ENCODE assay signal across 8 cellular contexts in the genomic region with DNA sequence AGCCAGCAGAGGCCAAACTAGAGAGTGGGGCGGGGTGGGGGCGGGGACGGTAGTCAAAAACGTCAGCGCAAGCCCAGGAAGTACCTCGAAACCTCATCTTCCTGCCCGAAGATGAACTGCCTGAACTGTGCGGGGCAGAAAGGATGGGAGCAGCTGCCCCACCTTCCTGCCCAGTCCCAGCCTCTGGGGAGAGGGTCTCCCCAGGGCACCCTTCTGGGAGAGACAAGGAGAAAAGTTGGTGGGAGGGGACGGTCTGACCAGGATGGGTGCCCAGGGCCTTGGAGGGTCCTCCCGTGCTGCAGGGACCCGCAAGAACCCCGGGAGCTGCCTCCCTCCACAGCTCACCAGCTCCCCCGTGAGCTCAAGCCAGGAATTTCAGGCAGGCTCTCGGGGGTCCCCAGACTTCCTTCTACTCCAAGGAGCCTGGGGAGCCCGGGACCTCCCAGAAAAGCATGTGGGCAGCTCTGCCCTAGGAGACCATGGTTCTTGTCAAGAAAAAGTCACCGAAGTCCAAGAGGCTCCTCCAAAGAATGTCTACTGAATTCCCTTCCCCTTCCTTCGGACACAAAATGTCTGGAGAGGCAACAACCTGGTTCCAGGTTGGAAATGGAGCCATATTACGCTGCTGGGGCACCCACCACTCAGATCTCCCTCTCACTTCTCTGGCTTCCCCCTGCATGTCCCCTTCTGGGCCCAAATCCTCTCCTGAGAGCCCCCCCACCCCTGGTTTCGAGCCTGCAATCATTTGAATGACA. TPM values are rescaled to one million over a fixed set of nuclear protein-coding genes. Genes with fewer than 3 reads are reported as not detected.
A peak's percentile ranks its signal among the peaks of the same experiment; 100 is the strongest.
DNase-seq lines count a peak whose midpoint lies in the region; ATAC-seq and TF ChIP-seq lines count a peak whose summit lies in the region.

No MANE protein-coding gene starts in this region.

- no peaks in the 10 kb centered on the region for H3K36me3 ChIP-seq in NT2/D1 (ENCODE audit: insufficient read depth, insufficient read length, low read length)
- no peaks in the 10 kb centered on the region for H3K36me3 ChIP-seq in gastroesophageal sphincter
- no peaks in the 10 kb centered on the region for H3K36me3 ChIP-seq in rectal smooth muscle tissue (ENCODE audit: control insufficient read depth, insufficient read depth, low read length)

- peaks cover 37% of the 10 kb centered on the region for H3K4me1 Mint-ChIP-seq in activated T-cell treated with anti-CD3 and anti-CD28 coated beads, Interleukin-2, amount 50 U/mL, for 4 hours (ENCODE audit: low read depth)

- 25 to 30% methylated on average over 8 of the region's 19 CpGs for WGBS in gastroesophageal sphincter (ENCODE audit: low coverage in 1 of 2), 2 donors

- TF ChIP-seq EP300 in gastroesophageal sphincter (IDR thresholded peaks at IDR 0.05), result no peak

- no peak for TF ChIP-seq POLR2A in gastroesophageal sphincter (IDR thresholded peaks at IDR 0.05)

- no peaks in the 10 kb centered on the region for H3K9me3 ChIP-seq in NT2/D1 (ENCODE audit: insufficient read depth, low read length)
- H3K9me3 ChIP-seq in gastroesophageal sphincter, result no peaks in the 10 kb centered on the region

- TF ChIP-seq CTCF in gastroesophageal sphincter (IDR thresholded peaks at IDR 0.05), result peak in 3 of 4 experiments; percentile 59 to 86 (median 71)

- H3K4me1 ChIP-seq in NT2/D1 (ENCODE audit: insufficient read depth, insufficient read length) (no peaks in the 10 kb centered on the region), gastroesophageal sphincter (peaks cover 0 to 20% (median 6%) of the 10 kb centered on the region in 3 donors), rectal smooth muscle tissue (ENCODE audit: control insufficient read depth, insufficient read depth, low read length) (peaks cover 10% of the 10 kb centered on the region)

- H3K9me3 Mint-ChIP-seq in activated T-cell treated with anti-CD3 and anti-CD28 coated beads, Interleukin-2, amount 50 U/mL, for 4 hours, result no peaks in the 10 kb centered on the region

- H3K4me3 Mint-ChIP-seq in activated T-cell treated with anti-CD3 and anti-CD28 coated beads, Interleukin-2, amount 50 U/mL, for 4 hours, result peak overlapping the region; percentile 77

- H3K27me3 ChIP-seq in NT2/D1 (ENCODE audit: insufficient read depth, insufficient read length) (peaks cover 16% of the 10 kb centered on the region), gastroesophageal sphincter (no peaks in the 10 kb centered on the region), rectal smooth muscle tissue (ENCODE audit: control insufficient read depth, insufficient read depth, low read length) (no peaks in the 10 kb centered on the region)

- DNase-seq in AG08396 (ENCODE audit: low spot score) (peak; percentile 64), NT2/D1 (ENCODE audit: low read depth, low spot score) (peak; percentile 35), DMS153 treated with DMSO at 0.1 percent for 48 hours (lab: John Stamatoyannopoulos, UW; ENCODE audit: unreplicated experiment) (no peak)
- DNase-seq in activated T-cell treated with anti-CD3 and anti-CD28 coated beads, Interleukin-2, amount 50 U/mL, for 4 hours, result peak; percentile 56

- no peaks in the 10 kb centered on the region for H3K36me3 Mint-ChIP-seq in activated T-cell treated with anti-CD3 and anti-CD28 coated beads, Interleukin-2, amount 50 U/mL, for 4 hours (ENCODE audit: insufficient read depth)

- H3K27ac ChIP-seq in gastroesophageal sphincter (peak overlapping the region in 1 of 4 donors; percentile 29), rectal smooth muscle tissue (ENCODE audit: low read depth, low read length) (no peak overlapping the region)

- H3K4me3 ChIP-seq in NT2/D1 (ENCODE audit: insufficient read length, low read depth) (peak overlapping the region; percentile 37), gastroesophageal sphincter (peak overlapping the region in 1 of 2 donors; percentile 41), rectal smooth muscle tissue (ENCODE audit: low read length) (peak overlapping the region; percentile 57)

- H3K27me3 Mint-ChIP-seq in activated T-cell treated with anti-CD3 and anti-CD28 coated beads, Interleukin-2, amount 50 U/mL, for 4 hours (ENCODE audit: low read depth), result no peaks in the 10 kb centered on the region

- H3K9ac ChIP-seq in NT2/D1 (ENCODE audit: insufficient read length, low read depth), result peak overlapping the region; percentile 72
- no peak overlapping the region for H3K9ac ChIP-seq in rectal smooth muscle tissue (ENCODE audit: low read length)

- ATAC-seq in GM18498 (IDR thresholded peaks at IDR 0.05; ENCODE audit: unreplicated experiment) (peak; percentile 74), HG02885 (IDR thresholded peaks at IDR 0.05; ENCODE audit: poor library complexity, unreplicated experiment) (peak; percentile 81), gastroesophageal sphincter (peak; percentile 34)
- peak; percentile 85 to 87 for ATAC-seq in activated T-cell treated with anti-CD3 and anti-CD28 coated beads, Interleukin-2, amount 50 U/mL, for 4 hours

RNA-seq across cellular contexts. Expression of gene RGS10, which starts 52.8 kb away (rescaled TPM):
- total RNA-seq in activated T-cell treated with anti-CD3 and anti-CD28 coated beads, Interleukin-2, amount 50 U/mL, for 4 hours, result 100 to 1,000 TPM; 116 to 163 (median 137) TPM
- 10 to 100 TPM; 18.1 to 48.5 (median 33.4) TPM for total RNA-seq in gastroesophageal sphincter

Comparison
In these comparisons a context has a peak if more than half of its experiments do, and no peak if none do; other contexts are left out.
1. ATAC-seq: peak in every context shown above with its lines; median percentile 86 in activated T-cell treated with anti-CD3 and anti-CD28 coated beads, Interleukin-2, amount 50 U/mL, for 4 hours; 81 in HG02885; 74 in GM18498; 34 in gastroesophageal sphincter.